ENCODE assay signal across 15 cellular contexts in genomic region chr1:226112626-226113025, GRCh38. TPM values are rescaled to one million over a fixed set of nuclear protein-coding genes. Genes with fewer than 3 reads are reported as not detected.
DNase-seq lines count a peak whose midpoint lies in the region; ATAC-seq and TF ChIP-seq lines count a peak whose summit lies in the region.
"Had no signal": no experiment of that assay in that cellular context is flagged by ENCODE, and none has a peak within 500 bp of the region (broad histone marks: within the 10 kb centered on the region; RNA-seq: fewer than 3 reads in every experiment).

No MANE protein-coding gene starts in this region.

- ATAC-seq in heart right ventricle (no peak), left cardiac atrium (no peak), activated B cell treated with CpG ODN at 0.5 μM for 24 hours (ENCODE audit: low read depth) (no peak), naive B cell (ENCODE audit: low read depth in 2 of 2) (no peak), aorta (ENCODE audit: low FRiP score) (no peak)

- WGBS in heart right ventricle, 2 donors, result 67 to 76% methylated on average over 3 of the region's 3 CpGs
- WGBS in aorta, 2 donors, result 47 to 53% methylated on average over 3 of the region's 3 CpGs
- WGBS in testis, 2 donors, result 73 to 82% methylated on average over 3 of the region's 3 CpGs

- CTCF ChIA-PET in activated B cell treated with CpG ODN at 0.5 μM for 24 hours (lab: Charles Lee), result interaction anchor here (0.9 to 4.3 kb wide), 5 partner anchors 8 to 125 kb away, joined by 4 to 29 read pairs (median 5); no protein-coding TSS in a partner anchor

- H3K9me3 ChIP-seq in heart right ventricle, result no peaks in the 10 kb centered on the region
- no peaks in the 10 kb centered on the region for H3K9me3 ChIP-seq in aorta (ENCODE audit: control insufficient read depth, low read length)
- no peaks in the 10 kb centered on the region for H3K9me3 ChIP-seq in testis

- H3K4me1 ChIP-seq in heart right ventricle, result peaks cover 18 to 45% (median 34%) of the 10 kb centered on the region in 9 donors
- H3K4me1 ChIP-seq in aorta (ENCODE audit: control insufficient read depth in 1 of 2, insufficient read depth in 2 of 2, low read length in 2 of 2), result peaks cover 0 to 4% of the 10 kb centered on the region in 2 donors
- peaks cover 26% of the 10 kb centered on the region for H3K4me1 ChIP-seq in testis

- TF ChIP-seq POLR2A in testis (IDR thresholded peaks at IDR 0.05), result no peak

- TF ChIP-seq CTCF in heart right ventricle (IDR thresholded peaks at IDR 0.05) (no peak), activated B cell treated with CpG ODN at 0.5 μM for 24 hours (IDR thresholded peaks at IDR 0.05) (no peak), testis (IDR thresholded peaks at IDR 0.05) (no peak)

- H3K36me3 ChIP-seq in heart right ventricle, result no peaks in the 10 kb centered on the region
- H3K36me3 ChIP-seq in aorta (ENCODE audit: control insufficient read depth in 1 of 2, insufficient read depth in 2 of 2, low read length in 1 of 2), result no peaks in the 10 kb centered on the region
- no peaks in the 10 kb centered on the region for H3K36me3 ChIP-seq in testis (ENCODE audit: low read depth, missing control alignments)

- H3K36me3 Mint-ChIP-seq in activated B cell treated with CpG ODN at 0.5 μM for 24 hours (ENCODE audit: low read depth) (no peaks in the 10 kb centered on the region), naive B cell (no peaks in the 10 kb centered on the region)
- H3K36me3 Mint-ChIP-seq: activated CD4-positive, alpha-beta memory T cell treated with anti-CD3 and anti-CD28 coated beads for 36 hours; activated naive CD8-positive, alpha-beta T cell treated with anti-CD3 and anti-CD28 coated beads, Interleukin-2, amount 10 ng/mL, durations not matched to agents 7 days and 5 days had no signal

- peak overlapping the region; percentile 75 for H3K4me3 Mint-ChIP-seq in activated B cell treated with CpG ODN at 0.5 μM for 24 hours
- H3K4me3 Mint-ChIP-seq in naive B cell, result peak overlapping the region in 7 of 8 donors; percentile 24 to 87 (median 82)
- H3K4me3 Mint-ChIP-seq: activated CD4-positive, alpha-beta memory T cell treated with anti-CD3 and anti-CD28 coated beads for 36 hours; activated naive CD8-positive, alpha-beta T cell treated with anti-CD3 and anti-CD28 coated beads, Interleukin-2, amount 10 ng/mL, durations not matched to agents 7 days and 5 days had no signal

- H3K4me3 ChIP-seq in heart right ventricle (no peak overlapping the region), aorta (ENCODE audit: low read length in 2 of 2) (no peak overlapping the region), testis (no peak overlapping the region)

- H3K27ac ChIP-seq in heart right ventricle, result peak overlapping the region in 8 of 10 donors; percentile 99 to 100 (median 99)
- peak overlapping the region; percentile 3 to 24 for H3K27ac ChIP-seq in aorta (ENCODE audit: low read depth in 1 of 2, low read length in 2 of 2)
- H3K27ac ChIP-seq in testis, result no peak overlapping the region

- H3K27me3 ChIP-seq in heart right ventricle (no peaks in the 10 kb centered on the region), aorta (ENCODE audit: control insufficient read depth in 1 of 2, insufficient read depth in 2 of 2, low read length in 1 of 2) (no peaks in the 10 kb centered on the region), testis (no peaks in the 10 kb centered on the region)

- peaks cover 46% of the 10 kb centered on the region for H3K4me1 Mint-ChIP-seq in activated B cell treated with CpG ODN at 0.5 μM for 24 hours
- peaks cover 38 to 49% (median 46%) of the 10 kb centered on the region in 3 donors for H3K4me1 Mint-ChIP-seq in naive B cell

- POLR2A ChIA-PET in activated B cell treated with CpG ODN at 0.5 μM for 24 hours (lab: Charles Lee), result interaction anchor here (0.6 to 5.7 kb wide), 8 partner anchors 9 to 645 kb away, joined by 3 to 182 read pairs (median 70); partner anchors contain the start of genes H3-3A, PYCR2 and SDE2

- H3K27ac Mint-ChIP-seq in activated B cell treated with CpG ODN at 0.5 μM for 24 hours, result peak overlapping the region; percentile 89
- peak overlapping the region; percentile 83 to 99 (median 98) for H3K27ac Mint-ChIP-seq in naive B cell
- H3K27ac Mint-ChIP-seq: activated CD4-positive, alpha-beta memory T cell treated with anti-CD3 and anti-CD28 coated beads for 36 hours; activated naive CD8-positive, alpha-beta T cell treated with anti-CD3 and anti-CD28 coated beads, Interleukin-2, amount 10 ng/mL, durations not matched to agents 7 days and 5 days had no signal

- H3K27me3 Mint-ChIP-seq in activated B cell treated with CpG ODN at 0.5 μM for 24 hours, result no peaks in the 10 kb centered on the region
- H3K27me3 Mint-ChIP-seq in naive B cell, result no peaks in the 10 kb centered on the region
- H3K27me3 Mint-ChIP-seq: activated CD4-positive, alpha-beta memory T cell treated with anti-CD3 and anti-CD28 coated beads for 36 hours had no signal

- H3K9me3 Mint-ChIP-seq in activated B cell treated with CpG ODN at 0.5 μM for 24 hours (no peaks in the 10 kb centered on the region), naive B cell (no peaks in the 10 kb centered on the region)
- H3K9me3 Mint-ChIP-seq: activated CD4-positive, alpha-beta memory T cell treated with anti-CD3 and anti-CD28 coated beads for 36 hours; activated naive CD8-positive, alpha-beta T cell treated with anti-CD3 and anti-CD28 coated beads, Interleukin-2, amount 10 ng/mL, durations not matched to agents 7 days and 5 days had no signal

- no peak for DNase-seq in heart right ventricle
- DNase-seq in left cardiac atrium, result no peak
- DNase-seq in activated B cell treated with CpG ODN at 0.5 μM for 24 hours, result no peak
- no peak for DNase-seq in naive B cell
- DNase-seq in aorta, result no peak
- DNase-seq in NCI-H1105 (lab: John Stamatoyannopoulos, UW), result no peak
- DNase-seq in NCI-H82 treated with DMSO at 0.1 percent for 48 hours (lab: John Stamatoyannopoulos, UW; ENCODE audit: unreplicated experiment), result no peak
- DNase-seq in testis, result no peak
- DNase-seq: activated CD4-positive, alpha-beta memory T cell treated with anti-CD3 and anti-CD28 coated beads for 36 hours; activated naive CD8-positive, alpha-beta T cell treated with anti-CD3 and anti-CD28 coated beads, Interleukin-2, amount 10 ng/mL, durations not matched to agents 7 days and 5 days; activated T-cell treated with anti-CD3 and anti-CD28 coated beads, Interleukin-2, amount 50 U/mL, for 1 hour; islet precursor cell; NCI-H187 treated with DMSO at 0.1 percent for 48 hours; NCI-H446 treated with DMSO at 0.1 percent for 48 hours; trophoblast cell had no signal

- intact Hi-C loops in heart right ventricle (cut with DNase I) (loop anchor here in 1 of 10 donors (5.0 kb wide), 1 partner anchor 115 kb away; the partner anchor contains the start of gene SDE2), left cardiac atrium (cut with DNase I) (loop anchor here in 1 of 2 donors (5.0 kb wide), 1 partner anchor 110 kb away; no protein-coding TSS in a partner anchor), activated B cell treated with CpG ODN at 0.5 μM for 24 hours (cut with micrococcal nuclease) (loop anchor here (5.0 kb wide), 1 partner anchor 685 kb away; the partner anchor contains the start of gene LBR), aorta (cut with DNase I) (no loop called here), testis (cut with DNase I; ENCODE audit: low total_unique reads) (loop anchor here (5.0 kb wide), 1 partner anchor 50 kb away; the partner anchor contains the start of gene H3-3A)

RNA-seq across cellular contexts. Expression of gene H3-3A, which starts 50.1 kb away (rescaled TPM):
- total RNA-seq in heart right ventricle, result 100 to 1,000 TPM; 259 to 374 (median 304) TPM
- polyA plus RNA-seq in heart right ventricle, result 100 to 1,000 TPM; 427 to 452 TPM
- total RNA-seq in left cardiac atrium, result 100 to 1,000 TPM; 285 to 316 TPM
- total RNA-seq in activated B cell treated with CpG ODN at 0.5 μM for 24 hours, result 600 and 642 TPM in 2 replicates
- 1,000 to 10,000 TPM; 1,065 to 1,461 (median 1,242) TPM for polyA plus RNA-seq in naive B cell (ENCODE audit: low read depth in 6 of 6)
- 100 to 1,000 TPM; 310 to 349 TPM for total RNA-seq in aorta
- polyA plus RNA-seq in aorta, result 100 to 1,000 TPM; 464 to 699 TPM
- 100 to 1,000 TPM; 272 to 367 TPM for total RNA-seq in testis
- 439 TPM for polyA plus RNA-seq in testis (ENCODE audit: insufficient read depth, low read depth, low replicate concordance)

Comparison
In these comparisons a context has a peak if more than half of its experiments do, and no peak if none do; other contexts are left out.
1. H3K27ac ChIP-seq: peak in heart right ventricle (8 of 10) and aorta (2 of 2); none in testis (0 of 2).
2. intact Hi-C loops: an anchor here in activated B cell treated with CpG ODN at 0.5 μM for 24 hours (5.0 kb wide) and testis (5.0 kb wide); none called in aorta.